Comparison of ENCODE assay signal across 16 cellular contexts in genomic region chr3:14991148-14991742, GRCh38. TPM values are rescaled to one million over a fixed set of nuclear protein-coding genes. Genes with fewer than 3 reads are reported as not detected.
DNase-seq lines count a peak whose midpoint lies in the region; ATAC-seq and TF ChIP-seq lines count a peak whose summit lies in the region.
"Had no signal": no experiment of that assay in that cellular context is flagged by ENCODE, and none has a peak within 500 bp of the region (broad histone marks: within the 10 kb centered on the region; RNA-seq: fewer than 3 reads in every experiment).

No MANE protein-coding gene starts in this region.

- no peak overlapping the region for H2AFZ ChIP-seq in OCI-LY1 (ENCODE audit: low read length)

- H3K4me1 ChIP-seq in OCI-LY1 (ENCODE audit: insufficient read depth, low read length, severe bottlenecking) = peaks cover 39% of the 10 kb centered on the region

- no peaks in the 10 kb centered on the region for H3K36me3 ChIP-seq in OCI-LY1 (ENCODE audit: insufficient read depth, low read length)

- H3K9me2 ChIP-seq in OCI-LY1 (ENCODE audit: low read depth, low read length) = no peaks in the 10 kb centered on the region

- TF ChIP-seq CTCF in OCI-LY1 (IDR thresholded peaks at IDR 0.05; ENCODE audit: low read length) = no peak

- ATAC-seq in Right ventricle myocardium superior (ENCODE audit: poor library complexity) (peak; percentile 17), Right ventricle myocardium inferior (no peak), GM21529 (IDR thresholded peaks at IDR 0.05; ENCODE audit: unreplicated experiment) (no peak)
- ATAC-seq: Panc1; stimulated activated naive CD8-positive, alpha-beta T cell treated with anti-CD3 and anti-CD28 coated beads, Interleukin-15, Interleukin-2, amounts not matched to agents 100 U/mL and 50 U/mL, for 24 hours had no signal

- H3K79me2 ChIP-seq in OCI-LY1 (ENCODE audit: insufficient read depth, low read length) = no peaks in the 10 kb centered on the region; the same call in 1 of the 2 replicates

- no peak for DNase-seq in Right ventricle myocardium superior
- DNase-seq in Right ventricle myocardium inferior (ENCODE audit: missing footprints) = no peak
- DNase-seq in left kidney (ENCODE audit: low read depth, low spot score) = peak; percentile 26
- no peak for DNase-seq in NCI-H187 (lab: John Stamatoyannopoulos, UW)
- DNase-seq in AG08396 (ENCODE audit: low spot score) = no peak
- no peak for DNase-seq in NCI-H774 (lab: John Stamatoyannopoulos, UW)
- DNase-seq: activated naive CD8-positive, alpha-beta T cell treated with anti-CD3 and anti-CD28 coated beads for 36 hours; activated T-cell treated with anti-CD3 and anti-CD28 coated beads, Interleukin-2, amount 50 U/mL, for 1 hour; GDM1; GOT3; left colon; NCI-H226; stimulated activated naive CD8-positive, alpha-beta T cell treated with anti-CD3 and anti-CD28 coated beads, Interleukin-15, Interleukin-2, amounts not matched to agents 100 U/mL and 50 U/mL, for 24 hours had no signal

- no peaks in the 10 kb centered on the region for H4K20me1 ChIP-seq in OCI-LY1 (ENCODE audit: insufficient read depth, low read length)

- H3F3A ChIP-seq in OCI-LY1 (ENCODE audit: insufficient read depth, low read length) = no peaks in the 10 kb centered on the region

- no peak overlapping the region for H3K9ac ChIP-seq in OCI-LY1 (ENCODE audit: low read length)

- H3K4me2 ChIP-seq in OCI-LY1 (ENCODE audit: low read length) = no peak overlapping the region

- H3K27me3 ChIP-seq in OCI-LY1 (ENCODE audit: insufficient read depth, low read length) = no peaks in the 10 kb centered on the region

- peak overlapping the region; percentile 24 for H3K27ac ChIP-seq in OCI-LY1 (ENCODE audit: low read depth, low read length, poor library complexity, severe bottlenecking)

- intact Hi-C loops in Right ventricle myocardium superior (cut with DNase I) = no loop called here
- intact Hi-C loops in Right ventricle myocardium inferior (cut with DNase I) = loop anchor here (5.0 kb wide), 1 partner anchor 44 kb away; the partner anchor contains the start of gene NR2C2

- no peak overlapping the region for H3K4me3 ChIP-seq in OCI-LY1 (ENCODE audit: low read depth, low read length, poor library complexity, severe bottlenecking)

- no peaks in the 10 kb centered on the region for H3K9me3 ChIP-seq in OCI-LY1 (ENCODE audit: low read length)

RNA-seq across cellular contexts. Expression of gene NR2C2, which starts 43.9 kb away (rescaled TPM):
- total RNA-seq in Right ventricle myocardium superior = 25.4 TPM
- total RNA-seq in Right ventricle myocardium inferior = 28.6 TPM
